ENCODE assay signal across 37 cellular contexts in genomic region chr13:61148211-61148610, GRCh38.
"Had no signal": no experiment of that assay in that cellular context is flagged by ENCODE, and none has a peak within 500 bp of the region (broad histone marks: within the 10 kb centered on the region; RNA-seq: fewer than 3 reads in every experiment).

No MANE protein-coding gene starts in this region.

- H3K4me1 ChIP-seq: body of pancreas, breast epithelium had no signal

- DNase-seq: activated B cell treated with CpG ODN at 0.5 μM for 24 hours; activated CD4-positive, alpha-beta memory T cell treated with anti-CD3 and anti-CD28 coated beads for 36 hours; activated CD4-positive, alpha-beta T cell treated with anti-CD3 and anti-CD28 coated beads for 4 hours; activated CD4-positive, alpha-beta T cell treated with anti-CD3 and anti-CD28 coated beads, Interleukin-2, amount 10 ng/mL, durations not matched to agents 24 days and 14 days; activated CD4-positive, alpha-beta T cell treated with anti-CD3 and anti-CD28 coated beads, Interleukin-2, amount 50 U/mL, for 1 hour; activated CD4-positive, alpha-beta T cell treated with anti-CD3 and anti-CD28 coated beads, Interleukin-2, amount 50 U/mL, for 4 hours; activated CD4-positive, CD25-positive, alpha-beta regulatory T cell treated with anti-CD3 and anti-CD28 coated beads, Interleukin-2, amount 50 U/mL, for 72 hours; activated CD8-positive, alpha-beta memory T cell treated with anti-CD3 and anti-CD28 coated beads, Interleukin-2, amount 50 U/mL, for 4 hours; activated CD8-positive, alpha-beta T cell treated with anti-CD3 and anti-CD28 coated beads for 36 hours; activated effector memory CD4-positive, alpha-beta T cell treated with anti-CD3 and anti-CD28 coated beads, Interleukin-2, amount 50 U/mL, for 16 hours; activated gamma-delta T cell treated with Interleukin-2 at 50 U/mL for 16 hours; activated naive CD4-positive, alpha-beta T cell; activated naive CD4-positive, alpha-beta T cell treated with anti-CD3 and anti-CD28 coated beads for 36 hours; activated naive CD4-positive, alpha-beta T cell treated with anti-CD3 and anti-CD28 coated beads, Interleukin-2, amount 50 U/mL, for 16 hours; activated naive CD8-positive, alpha-beta T cell treated with anti-CD3 and anti-CD28 coated beads for 36 hours; activated T-cell treated with anti-CD3 and anti-CD28 coated beads for 4 hours; activated T-cell treated with anti-CD3 and anti-CD28 coated beads, Interleukin-2, amount 50 U/mL, for 1 hour; activated T-cell treated with anti-CD3 and anti-CD28 coated beads, Interleukin-2, amount 50 U/mL, for 4 hours; activated T-cell treated with anti-CD3 and anti-CD28 coated beads, Interleukin-2, amount 50 U/mL, for 72 hours; amniotic stem cell; aorta; body of pancreas; brain microvascular endothelial cell; central memory CD4-positive, alpha-beta T cell; T-helper 1 cell; T-helper 2 cell; T-helper 9 cell had no signal

- H3K36me3 ChIP-seq: adrenal gland, brain microvascular endothelial cell, breast epithelium had no signal

- H3K27me3 ChIP-seq: adrenal gland, body of pancreas, brain microvascular endothelial cell, breast epithelium had no signal

- H3K4me3 Mint-ChIP-seq: activated B cell treated with CpG ODN at 0.5 μM for 24 hours; activated CD4-positive, alpha-beta memory T cell treated with anti-CD3 and anti-CD28 coated beads for 36 hours; activated CD4-positive, alpha-beta T cell treated with anti-CD3 and anti-CD28 coated beads, Interleukin-2, amount 10 ng/mL, durations not matched to agents 24 days and 14 days; activated CD8-positive, alpha-beta T cell treated with anti-CD3 and anti-CD28 coated beads for 36 hours; activated naive CD4-positive, alpha-beta T cell treated with anti-CD3 and anti-CD28 coated beads for 36 hours; activated naive CD8-positive, alpha-beta T cell treated with anti-CD3 and anti-CD28 coated beads for 36 hours; activated T-cell treated with anti-CD3 and anti-CD28 coated beads, Interleukin-2, amount 50 U/mL, for 4 hours; activated T-cell treated with anti-CD3 and anti-CD28 coated beads, Interleukin-2, amount 50 U/mL, for 72 hours; activated T-helper 1 cell treated with anti-CD3 and anti-CD28 coated beads, Interleukin-12 subunit alpha, Interleukin-12 subunit beta, Interleukin-2, Interleukin-4 antibody, amounts not matched to agents 30 ng/mL and 10 ng/mL and 1 ng/mL, durations not matched to agents 14 hours and 24 hours and 36 hours; activated T-helper 17 cell treated with anti-CD3 and anti-CD28 coated beads, Interleukin-2, amount 50 U/mL, for 72 hours; T-helper 1 cell treated with Interleukin-12 subunit alpha and Interleukin-12 subunit beta and Interleukin-4 antibody, amounts not matched to agents 30 μg/mL and 1 μg/mL, for 36 hours; T-helper 2 cell treated with Interferon-gamma antibody and Interleukin-4, amounts not matched to agents 5 μg/mL and 100 μg/mL, for 36 hours had no signal

- H3K36me3 Mint-ChIP-seq: activated CD4-positive, alpha-beta memory T cell treated with anti-CD3 and anti-CD28 coated beads for 36 hours; activated naive CD8-positive, alpha-beta T cell treated with anti-CD3 and anti-CD28 coated beads for 36 hours had no signal

- H3K4me1 Mint-ChIP-seq: activated B cell treated with CpG ODN at 0.5 μM for 24 hours; activated CD4-positive, alpha-beta T cell treated with anti-CD3 and anti-CD28 coated beads, Interleukin-2, amount 10 ng/mL, durations not matched to agents 24 days and 14 days; activated naive CD8-positive, alpha-beta T cell treated with anti-CD3 and anti-CD28 coated beads for 36 hours; activated T-helper 17 cell treated with anti-CD3 and anti-CD28 coated beads, Interleukin-2, amount 50 U/mL, for 72 hours had no signal

- FAIRE-seq: astrocyte, TTC549 had no signal

- H3K27ac Mint-ChIP-seq: activated B cell treated with CpG ODN at 0.5 μM for 24 hours; activated CD4-positive, alpha-beta memory T cell treated with anti-CD3 and anti-CD28 coated beads for 36 hours; activated CD4-positive, alpha-beta T cell treated with anti-CD3 and anti-CD28 coated beads, Interleukin-2, amount 10 ng/mL, durations not matched to agents 24 days and 14 days; activated CD8-positive, alpha-beta T cell treated with anti-CD3 and anti-CD28 coated beads for 36 hours; activated naive CD4-positive, alpha-beta T cell treated with anti-CD3 and anti-CD28 coated beads for 36 hours; activated naive CD4-positive, alpha-beta T cell treated with anti-CD3 and anti-CD28 coated beads, Interleukin-2, amount 50 U/mL, for 72 hours; activated naive CD8-positive, alpha-beta T cell treated with anti-CD3 and anti-CD28 coated beads for 36 hours; activated T-cell treated with anti-CD3 and anti-CD28 coated beads, Interleukin-2, amount 50 U/mL, for 72 hours; activated T-helper 1 cell treated with anti-CD3 and anti-CD28 coated beads, Interleukin-12 subunit alpha, Interleukin-12 subunit beta, Interleukin-2, Interleukin-4 antibody, amounts not matched to agents 30 ng/mL and 10 ng/mL and 1 ng/mL, durations not matched to agents 14 hours and 24 hours and 36 hours; activated T-helper 17 cell treated with anti-CD3 and anti-CD28 coated beads, Interleukin-2, amount 50 U/mL, for 72 hours; T-helper 1 cell treated with Interleukin-12 subunit alpha and Interleukin-12 subunit beta and Interleukin-4 antibody, amounts not matched to agents 30 μg/mL and 1 μg/mL, for 36 hours; T-helper 2 cell treated with Interferon-gamma antibody and Interleukin-4, amounts not matched to agents 5 μg/mL and 100 μg/mL, for 36 hours had no signal

- H3K9me3 ChIP-seq: adrenal gland, body of pancreas had no signal

- H3K27me3 Mint-ChIP-seq: activated B cell treated with CpG ODN at 0.5 μM for 24 hours; activated CD4-positive, alpha-beta memory T cell treated with anti-CD3 and anti-CD28 coated beads for 36 hours; activated CD4-positive, alpha-beta T cell treated with anti-CD3 and anti-CD28 coated beads, Interleukin-2, amount 10 ng/mL, durations not matched to agents 24 days and 14 days; activated CD8-positive, alpha-beta T cell treated with anti-CD3 and anti-CD28 coated beads for 36 hours; activated naive CD8-positive, alpha-beta T cell treated with anti-CD3 and anti-CD28 coated beads for 36 hours; activated T-helper 17 cell treated with anti-CD3 and anti-CD28 coated beads, Interleukin-2, amount 50 U/mL, for 72 hours had no signal

- H3K4me3 ChIP-seq: adrenal gland, body of pancreas, breast epithelium had no signal

- H3K27ac ChIP-seq: adrenal gland, body of pancreas, brain microvascular endothelial cell, breast epithelium, VCaP had no signal
